ENCODE assay signal across 18 cellular contexts in genomic region chr5:53446908-53447307, GRCh38. TPM values are rescaled to one million over a fixed set of nuclear protein-coding genes. Genes with fewer than 3 reads are reported as not detected.
A peak's percentile ranks its signal among the peaks of the same experiment; 100 is the strongest.
DNase-seq lines count a peak whose midpoint lies in the region; ATAC-seq, FAIRE-seq and TF ChIP-seq lines count a peak whose summit lies in the region.
"Had no signal": no experiment of that assay in that cellular context is flagged by ENCODE, and none has a peak within 500 bp of the region (broad histone marks: within the 10 kb centered on the region; RNA-seq: fewer than 3 reads in every experiment).

No MANE protein-coding gene starts in this region.

- TF ChIP-seq POLR2A in transverse colon (IDR thresholded peaks at IDR 0.05) = no peak

- intact Hi-C loops in transverse colon (cut with DNase I; ENCODE audit: low total_unique reads) = no loop called here

- no peaks in the 10 kb centered on the region for H3K36me3 ChIP-seq in bronchial epithelial cell (ENCODE audit: control insufficient read depth, insufficient read depth, low read length)
- no peaks in the 10 kb centered on the region for H3K36me3 ChIP-seq in keratinocyte (ENCODE audit: control insufficient read depth in 2 of 2, extremely low read depth in 1 of 2, insufficient read depth in 2 of 2, low read length in 2 of 2)
- H3K36me3 ChIP-seq in transverse colon = no peaks in the 10 kb centered on the region

- no peaks in the 10 kb centered on the region for H4K20me1 ChIP-seq in keratinocyte (ENCODE audit: control insufficient read depth, extremely low read depth, insufficient read depth, low read length)

- no peak for TF ChIP-seq EP300 in transverse colon (IDR thresholded peaks at IDR 0.05; ENCODE audit: low read depth)

- H3K27ac ChIP-seq in keratinocyte (ENCODE audit: control insufficient read depth, insufficient read depth, low read length) (no peak overlapping the region), transverse colon (no peak overlapping the region)
- H3K27ac ChIP-seq: C4-2B had no signal

- peaks cover 0 to 2% (median 0%) of the 10 kb centered on the region in 9 donors for H3K9me3 Mint-ChIP-seq in naive thymus-derived CD8-positive, alpha-beta T cell

- FAIRE-seq in bronchial epithelial cell (lab: Jason Lieb, UNC) (no peak), keratinocyte (lab: Jason Lieb, UNC) (peak; percentile 59)

- H3K9me3 ChIP-seq in keratinocyte (ENCODE audit: control insufficient read depth, low read depth, low read length) = no peaks in the 10 kb centered on the region
- H3K9me3 ChIP-seq in transverse colon = no peaks in the 10 kb centered on the region

- 86 to 93% methylated on average over 2 of the region's 2 CpGs for WGBS in transverse colon (ENCODE audit: low coverage in 1 of 2), 2 donors

- H3K4me2 ChIP-seq in keratinocyte (ENCODE audit: control insufficient read depth, extremely low read depth, insufficient read depth, low read depth, low read length) = no peak overlapping the region

- POLR2A ChIA-PET in naive thymus-derived CD8-positive, alpha-beta T cell (lab: Charles Lee) = no interaction called here

- dilution Hi-C loops in keratinocyte (cut with MboI; ENCODE audit: extremely low pct_ligation_motif_present, low sequenced_read_pairs) = no loop called here

- no peak overlapping the region for H3K9ac ChIP-seq in keratinocyte (ENCODE audit: control insufficient read depth, extremely low read depth, insufficient read depth, low read length)

- H3K36me3 Mint-ChIP-seq in naive thymus-derived CD8-positive, alpha-beta T cell = no peaks in the 10 kb centered on the region

- H3K27ac Mint-ChIP-seq in naive thymus-derived CD8-positive, alpha-beta T cell = no peak overlapping the region

- peaks cover 3 to 36% (median 11%) of the 10 kb centered on the region in 5 donors for H3K27me3 Mint-ChIP-seq in naive thymus-derived CD8-positive, alpha-beta T cell

- in situ Hi-C loops in transverse colon (cut with MboI; ENCODE audit: low pct_ligation_motif_present in 1 of 4, low pct_unique_long_range_greater_than_20kb in 1 of 4, low sequenced_read_pairs in 3 of 4) = loop anchor here in 1 of 4 donors (25.0 kb wide), 1 partner anchor 285 kb away; no protein-coding TSS in a partner anchor

- H3K4me3 Mint-ChIP-seq in naive thymus-derived CD8-positive, alpha-beta T cell = no peak overlapping the region

- H3K4me1 ChIP-seq in keratinocyte (ENCODE audit: control insufficient read depth, extremely low read depth, insufficient read depth, low read length) (no peaks in the 10 kb centered on the region), transverse colon (no peaks in the 10 kb centered on the region)

- no peak overlapping the region for H3K4me3 ChIP-seq in bronchial epithelial cell (ENCODE audit: low read depth, low read length)
- H3K4me3 ChIP-seq in keratinocyte (ENCODE audit: control insufficient read depth in 2 of 3, extremely low read depth in 1 of 3, insufficient read depth in 2 of 3, low read depth in 1 of 3, low read length in 3 of 3) = no peak overlapping the region
- no peak overlapping the region for H3K4me3 ChIP-seq in transverse colon

- H2AFZ ChIP-seq in keratinocyte (ENCODE audit: control insufficient read depth, low read length) = no peak overlapping the region

- TF ChIP-seq CTCF in bronchial epithelial cell (IDR thresholded peaks at IDR 0.05; ENCODE audit: insufficient read depth, low read length, severe bottlenecking) (no peak), keratinocyte (optimal IDR thresholded peaks at IDR 0.05 in 1 of 3, IDR thresholded peaks at IDR 0.05 in 1 of 3, conservative IDR thresholded peaks at IDR 0.05 in 1 of 3; ENCODE audit: extremely low read depth in 1 of 3, insufficient read depth in 2 of 3, low read length in 3 of 3) (no peak), transverse colon (IDR thresholded peaks at IDR 0.05) (no peak)

- DNase-seq in ELR (ENCODE audit: low read depth) = peak; percentile 37
- peak; percentile 20 for DNase-seq in M059J (ENCODE audit: low read depth)
- peak; percentile 70 for DNase-seq in bronchial epithelial cell (ENCODE audit: low read depth)
- no peak for DNase-seq in keratinocyte (ENCODE audit: low read depth, low spot score)
- no peak for DNase-seq in naive thymus-derived CD8-positive, alpha-beta T cell
- no peak for DNase-seq in transverse colon
- DNase-seq: DMS 273 treated with DMSO at 0.1 percent for 48 hours; GOT3; Karpas-422; NCI-H1105; NCI-H1694; NCI-H2107; NCI-H345; NCI-H69; NK-92 treated with Interleukin-12 subunit alpha and Interleukin-12 subunit beta, amount 100 ng/mL, for 24 hours had no signal

- no peak for ATAC-seq in naive thymus-derived CD8-positive, alpha-beta T cell
- ATAC-seq in GM19023 (IDR thresholded peaks at IDR 0.05; ENCODE audit: unreplicated experiment) = no peak

- no peaks in the 10 kb centered on the region for H3K4me1 Mint-ChIP-seq in naive thymus-derived CD8-positive, alpha-beta T cell

- no peaks in the 10 kb centered on the region for H3K9me1 ChIP-seq in keratinocyte (ENCODE audit: control insufficient read depth, extremely low read depth, insufficient read depth, low read length)

- no peaks in the 10 kb centered on the region for H3K79me2 ChIP-seq in keratinocyte (ENCODE audit: control insufficient read depth, insufficient read depth, low read length)

- H3K27me3 ChIP-seq in bronchial epithelial cell (ENCODE audit: control insufficient read depth, insufficient read depth, low read length) (no peaks in the 10 kb centered on the region), keratinocyte (ENCODE audit: control insufficient read depth, extremely low read depth, insufficient read depth, low read length) (no peaks in the 10 kb centered on the region), transverse colon (no peaks in the 10 kb centered on the region)

RNA-seq across cellular contexts. Expression of gene FST, which starts 33.5 kb away (rescaled TPM):
- 0.99 and 6.8 TPM in 2 replicates for total RNA-seq in M059J (2014; rRNA removed; shearing (Covaris generic))
- 12.8 and 85.0 TPM in 2 replicates for total RNA-seq in bronchial epithelial cell
- polyA plus RNA-seq in keratinocyte = 139 to 557 TPM (median 276 TPM) in 3 replicates
- polyA plus RNA-seq in keratinocyte (2011; ENCODE audit: low read depth) = 77.5 TPM
- 105 and 118 TPM in 2 replicates for polyA plus RNA-seq in keratinocyte (2011; cell fraction: cytosol; rRNA removed)
- 265 and 297 TPM in 2 replicates for polyA plus RNA-seq in keratinocyte (2011; cell fraction: nucleus; rRNA removed)
- polyA plus RNA-seq in keratinocyte (2012; ENCODE audit: low replicate concordance) = 81.9 and 365 TPM in 2 replicates
- 59.5 to 152 TPM (median 143 TPM) in 3 replicates for polyA minus RNA-seq in keratinocyte
- 65.6 TPM for polyA minus RNA-seq in keratinocyte (2011; cell fraction: cytosol; rRNA and poly(A)+ RNA removed)
- polyA minus RNA-seq in keratinocyte (2011; cell fraction: nucleus; rRNA and poly(A)+ RNA removed) = 71.0 and 123 TPM in 2 replicates
- under 1 TPM; 0.36 to 0.96 TPM for total RNA-seq in naive thymus-derived CD8-positive, alpha-beta T cell
- under 1 TPM in 2 of 3 donors, not detected in 1; 0.30 to 0.39 TPM for polyA plus RNA-seq in naive thymus-derived CD8-positive, alpha-beta T cell
- total RNA-seq in transverse colon = 10 to 100 TPM in 1 of 4 donors, 1 to 10 TPM in 3; 3.4 to 25.7 (median 5.3) TPM
- total RNA-seq: OCI-LY7 had no signal

Comparison
In these comparisons a context has a peak if more than half of its experiments do, and no peak if none do; other contexts are left out.
1. DNase-seq: peak in ELR (single experiment), M059J (single experiment) and bronchial epithelial cell (single experiment); none in keratinocyte (single experiment), naive thymus-derived CD8-positive, alpha-beta T cell (0 of 10) and transverse colon (single experiment).